25 cellular contexts compared by ENCODE assay signal in the genomic region with DNA sequence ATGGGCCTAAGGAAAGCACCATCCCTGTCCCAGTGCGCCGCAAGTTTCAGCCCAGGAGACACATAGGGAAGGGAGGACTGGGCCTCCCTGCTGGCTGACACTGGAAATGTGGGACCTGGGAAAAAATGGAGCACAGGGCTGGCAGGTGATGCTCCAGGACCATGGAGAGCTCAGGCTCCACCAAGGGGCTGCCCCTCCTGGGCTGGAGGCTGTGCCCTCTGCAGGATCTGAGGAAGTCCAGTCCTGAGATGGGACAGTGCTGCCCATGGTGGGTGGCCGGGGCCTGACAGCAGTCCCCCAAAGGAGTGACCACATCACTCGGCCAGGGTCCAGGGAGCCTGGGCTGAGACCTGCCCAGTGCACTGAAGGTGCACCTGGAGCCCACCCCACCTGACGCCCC.
DNase-seq lines count a peak whose midpoint lies in the region; ATAC-seq and TF ChIP-seq lines count a peak whose summit lies in the region.
"Had no signal": no experiment of that assay in that cellular context is flagged by ENCODE, and none has a peak within 500 bp of the region (broad histone marks: within the 10 kb centered on the region; RNA-seq: fewer than 3 reads in every experiment).

No MANE protein-coding gene starts in this region.

- no peaks in the 10 kb centered on the region for H3K9me2 ChIP-seq in PC-3 (replicated peaks; ENCODE audit: low read length)

- no peaks in the 10 kb centered on the region for H3F3A ChIP-seq in PC-3 (ENCODE audit: low read length, unreplicated experiment)

- TF ChIP-seq POLR2A in transverse colon (IDR thresholded peaks at IDR 0.05): no peak

- H3K27me3 ChIP-seq in PC-3 (ENCODE audit: low read length) (peaks cover 8% of the 10 kb centered on the region), transverse colon (no peaks in the 10 kb centered on the region)
- H3K27me3 ChIP-seq: body of pancreas, pancreas, SJSA1, spleen had no signal

- no peak overlapping the region for H3K4me2 ChIP-seq in PC-3 (ENCODE audit: low read length)

- POLR2A ChIA-PET in activated CD8-positive, alpha-beta T cell treated with anti-CD3 and anti-CD28 coated beads for 36 hours (lab: Charles Lee): no interaction called here
- POLR2A ChIA-PET in activated CD8-positive, alpha-beta T cell treated with anti-CD3 and anti-CD28 coated beads, Interleukin-2, amount 10 ng/mL, durations not matched to agents 7 days and 5 days (lab: Charles Lee): no interaction called here
- POLR2A ChIA-PET in HEK293T (lab: Yijun Ruan, JAX) (no interaction called here), PC-3 (lab: Charles Lee; ENCODE audit: unreplicated experiment) (no interaction called here)

- no peaks in the 10 kb centered on the region for H3K79me2 ChIP-seq in PC-3 (ENCODE audit: low read length)

- no peak overlapping the region for H3K9ac ChIP-seq in PC-3 (ENCODE audit: low read length)

- H3K9me3 Mint-ChIP-seq in activated CD8-positive, alpha-beta T cell treated with anti-CD3 and anti-CD28 coated beads for 36 hours: no peaks in the 10 kb centered on the region
- H3K9me3 Mint-ChIP-seq in activated CD8-positive, alpha-beta T cell treated with anti-CD3 and anti-CD28 coated beads, Interleukin-2, amount 10 ng/mL, durations not matched to agents 7 days and 5 days (ENCODE audit: insufficient read depth): no peaks in the 10 kb centered on the region
- H3K9me3 Mint-ChIP-seq: activated T-cell treated with anti-CD3 and anti-CD28 coated beads, Interleukin-2, amount 50 U/mL, for 4 hours had no signal

- no TSS peak for BruUV-seq in PC-3 (replicated peaks; lab: Mats Ljungman, UMichigan)

- H3K4me1 Mint-ChIP-seq in activated CD8-positive, alpha-beta T cell treated with anti-CD3 and anti-CD28 coated beads for 36 hours (ENCODE audit: low read depth): no peaks in the 10 kb centered on the region
- no peaks in the 10 kb centered on the region for H3K4me1 Mint-ChIP-seq in activated CD8-positive, alpha-beta T cell treated with anti-CD3 and anti-CD28 coated beads, Interleukin-2, amount 10 ng/mL, durations not matched to agents 7 days and 5 days (ENCODE audit: low read depth)
- H3K4me1 Mint-ChIP-seq: B cell; CD8-positive, alpha-beta memory T cell; neural crest cell had no signal

- no peak for ATAC-seq in activated CD8-positive, alpha-beta T cell treated with anti-CD3 and anti-CD28 coated beads for 36 hours
- ATAC-seq in activated CD8-positive, alpha-beta T cell treated with anti-CD3 and anti-CD28 coated beads, Interleukin-2, amount 10 ng/mL, durations not matched to agents 7 days and 5 days: no peak
- no peak for ATAC-seq in PC-3
- ATAC-seq: activated CD4-positive, CD25-positive, alpha-beta regulatory T cell treated with anti-CD3 and anti-CD28 coated beads, Interleukin-2, amount 50 U/mL, for 24 hours; activated T-cell treated with anti-CD3 and anti-CD28 coated beads, Interleukin-2, amount 50 U/mL, for 4 hours; body of pancreas; left colon; pancreas had no signal

- no peak overlapping the region for H2AFZ ChIP-seq in PC-3 (ENCODE audit: low read length)

- H3K4me1 ChIP-seq in PC-3 (ENCODE audit: insufficient read depth, low read length): no peaks in the 10 kb centered on the region
- no peaks in the 10 kb centered on the region for H3K4me1 ChIP-seq in transverse colon
- H3K4me1 ChIP-seq: body of pancreas, pancreas, SJSA1, spleen had no signal

- H3K27ac Mint-ChIP-seq in activated CD8-positive, alpha-beta T cell treated with anti-CD3 and anti-CD28 coated beads for 36 hours: no peak overlapping the region
- H3K27ac Mint-ChIP-seq in activated CD8-positive, alpha-beta T cell treated with anti-CD3 and anti-CD28 coated beads, Interleukin-2, amount 10 ng/mL, durations not matched to agents 7 days and 5 days: no peak overlapping the region
- H3K27ac Mint-ChIP-seq: B cell; CD8-positive, alpha-beta memory T cell had no signal

- H3K9me3 ChIP-seq in PC-3 (ENCODE audit: low read length) (no peaks in the 10 kb centered on the region), transverse colon (no peaks in the 10 kb centered on the region)
- H3K9me3 ChIP-seq: body of pancreas, pancreas, SJSA1, spleen had no signal

- 83% methylated on average over 5 of the region's 5 CpGs; no CpG with 5 or more reads in 1 of the 2 donors for WGBS in transverse colon (ENCODE audit: low coverage in 1 of 2), 2 donors

- no peaks in the 10 kb centered on the region for H3K27me3 Mint-ChIP-seq in activated CD8-positive, alpha-beta T cell treated with anti-CD3 and anti-CD28 coated beads for 36 hours
- H3K27me3 Mint-ChIP-seq in activated CD8-positive, alpha-beta T cell treated with anti-CD3 and anti-CD28 coated beads, Interleukin-2, amount 10 ng/mL, durations not matched to agents 7 days and 5 days (ENCODE audit: low read depth): no peaks in the 10 kb centered on the region
- H3K27me3 Mint-ChIP-seq: CD8-positive, alpha-beta memory T cell had no signal

- no peak for TF ChIP-seq EP300 in transverse colon (IDR thresholded peaks at IDR 0.05; ENCODE audit: low read depth)

- H3K27ac ChIP-seq in PC-3 (ENCODE audit: low read length): no peak overlapping the region
- no peak overlapping the region for H3K27ac ChIP-seq in transverse colon
- H3K27ac ChIP-seq: body of pancreas, pancreas, SJSA1, spleen had no signal

- in situ Hi-C loops in transverse colon (cut with MboI; ENCODE audit: low pct_ligation_motif_present in 1 of 4, low pct_unique_long_range_greater_than_20kb in 1 of 4, low sequenced_read_pairs in 3 of 4): no loop called here

- TF ChIP-seq CTCF in activated CD8-positive, alpha-beta T cell treated with anti-CD3 and anti-CD28 coated beads for 36 hours (IDR thresholded peaks at IDR 0.05): no peak
- no peak for TF ChIP-seq CTCF in PC-3 (conservative IDR thresholded peaks at IDR 0.05; ENCODE audit: low read depth, low read length)
- TF ChIP-seq CTCF in transverse colon (IDR thresholded peaks at IDR 0.05): no peak

- H3K4me3 ChIP-seq in PC-3 (ENCODE audit: low read length): no peak overlapping the region
- no peak overlapping the region for H3K4me3 ChIP-seq in transverse colon
- H3K4me3 ChIP-seq: body of pancreas, pancreas, SJSA1, spleen had no signal

- intact Hi-C loops in activated CD8-positive, alpha-beta T cell treated with anti-CD3 and anti-CD28 coated beads for 36 hours (cut with micrococcal nuclease): no loop called here
- intact Hi-C loops in PC-3 (cut with micrococcal nuclease) (no loop called here), transverse colon (cut with DNase I; ENCODE audit: low total_unique reads) (no loop called here)

- no peaks in the 10 kb centered on the region for H4K20me1 ChIP-seq in PC-3 (ENCODE audit: low read length)

- H3K36me3 ChIP-seq in PC-3 (ENCODE audit: low read depth, low read length) (no peaks in the 10 kb centered on the region), transverse colon (no peaks in the 10 kb centered on the region)
- H3K36me3 ChIP-seq: pancreas, SJSA1, spleen had no signal

- H3K36me3 Mint-ChIP-seq in activated CD8-positive, alpha-beta T cell treated with anti-CD3 and anti-CD28 coated beads for 36 hours (ENCODE audit: low read depth): no peaks in the 10 kb centered on the region
- no peaks in the 10 kb centered on the region for H3K36me3 Mint-ChIP-seq in activated CD8-positive, alpha-beta T cell treated with anti-CD3 and anti-CD28 coated beads, Interleukin-2, amount 10 ng/mL, durations not matched to agents 7 days and 5 days (ENCODE audit: low read depth)

- DNase-seq in activated CD8-positive, alpha-beta T cell treated with anti-CD3 and anti-CD28 coated beads for 36 hours: peak; percentile 3
- no peak for DNase-seq in activated CD8-positive, alpha-beta T cell treated with anti-CD3 and anti-CD28 coated beads, Interleukin-2, amount 10 ng/mL, durations not matched to agents 7 days and 5 days
- DNase-seq in HEK293T (ENCODE audit: extremely low spot score): peak; percentile 9
- DNase-seq in PC-3: peak; percentile 34
- DNase-seq in kidney tubule cell (ENCODE audit: low spot score): peak; percentile 2
- no peak for DNase-seq in activated CD8-positive, alpha-beta memory T cell treated with anti-CD3 and anti-CD28 coated beads, Interleukin-2, amount 50 U/mL, for 4 hours
- no peak for DNase-seq in NCI-H774 (lab: John Stamatoyannopoulos, UW)
- no peak for DNase-seq in transverse colon
- DNase-seq: activated CD8-positive, alpha-beta memory T cell treated with anti-CD3 and anti-CD28 coated beads for 24 hours; activated T-cell treated with anti-CD3 and anti-CD28 coated beads, Interleukin-2, amount 50 U/mL, for 4 hours; body of pancreas; CD8-positive, alpha-beta memory T cell; dermis blood vessel endothelial cell; KBM-7; left colon; mesenchymal stem cell; NCI-H1436 treated with DMSO at 0.1 percent for 48 hours; NCI-H510A treated with DMSO at 0.1 percent for 48 hours; pancreas; spleen; stimulated activated CD4-positive, alpha-beta T cell treated with anti-CD3 and anti-CD28 coated beads, Interleukin-2, amount 100 ng/mL, for 48 hours had no signal

- no peak overlapping the region for H3K4me3 Mint-ChIP-seq in activated CD8-positive, alpha-beta T cell treated with anti-CD3 and anti-CD28 coated beads for 36 hours
- no peak overlapping the region for H3K4me3 Mint-ChIP-seq in activated CD8-positive, alpha-beta T cell treated with anti-CD3 and anti-CD28 coated beads, Interleukin-2, amount 10 ng/mL, durations not matched to agents 7 days and 5 days
- H3K4me3 Mint-ChIP-seq: activated T-cell treated with anti-CD3 and anti-CD28 coated beads, Interleukin-2, amount 50 U/mL, for 4 hours; B cell; CD8-positive, alpha-beta memory T cell; neural crest cell had no signal

- CTCF ChIA-PET in activated CD8-positive, alpha-beta T cell treated with anti-CD3 and anti-CD28 coated beads for 36 hours (lab: Charles Lee): no interaction called here
- CTCF ChIA-PET in activated CD8-positive, alpha-beta T cell treated with anti-CD3 and anti-CD28 coated beads, Interleukin-2, amount 10 ng/mL, durations not matched to agents 7 days and 5 days (lab: Charles Lee): no interaction called here
- CTCF ChIA-PET in HEK293T (lab: Yijun Ruan, JAX) (no interaction called here), PC-3 (lab: Charles Lee) (no interaction called here)

TF ChIP-seq in HEK293T, 16 proteins besides CTCF, POLR2A, EP300 and RAD21 (continues in another document):
- TF ChIP-seq SP1 (IDR thresholded peaks at IDR 0.05) (no peak), LEF1 (IDR thresholded peaks at IDR 0.05; ENCODE audit: borderline replicate concordance) (no peak), FOXK2 (IDR thresholded peaks at IDR 0.05) (no peak), PKNOX1 (IDR thresholded peaks at IDR 0.05) (no peak), ZNF384 (IDR thresholded peaks at IDR 0.05) (no peak), SUZ12 (IDR thresholded peaks at IDR 0.05) (no peak), ELF4 (IDR thresholded peaks at IDR 0.05) (no peak), BHLHE40 (IDR thresholded peaks at IDR 0.05; ENCODE audit: borderline replicate concordance) (no peak)

Comparison
In these comparisons a context has a peak if more than half of its experiments do, and no peak if none do; other contexts are left out.
1. DNase-seq: peak in activated CD8-positive, alpha-beta T cell treated with anti-CD3 and anti-CD28 coated beads for 36 hours (single experiment), HEK293T (single experiment), PC-3 (single experiment) and kidney tubule cell (single experiment); none in activated CD8-positive, alpha-beta T cell treated with anti-CD3 and anti-CD28 coated beads, Interleukin-2, amount 10 ng/mL, durations not matched to agents 7 days and 5 days (single experiment), activated CD8-positive, alpha-beta memory T cell treated with anti-CD3 and anti-CD28 coated beads, Interleukin-2, amount 50 U/mL, for 4 hours (single experiment), NCI-H774 (single experiment) and transverse colon (single experiment).